ENCODE assay signal across 8 cellular contexts in genomic region chr1:45685308-45686080, GRCh38. TPM values are rescaled to one million over a fixed set of nuclear protein-coding genes. Genes with fewer than 3 reads are reported as not detected.
DNase-seq lines count a peak whose midpoint lies in the region; ATAC-seq, FAIRE-seq and TF ChIP-seq lines count a peak whose summit lies in the region.

No MANE protein-coding gene starts in this region.

- peaks cover 38% of the 10 kb centered on the region for H3K36me3 Mint-ChIP-seq in activated CD4-positive, alpha-beta memory T cell treated with anti-CD3 and anti-CD28 coated beads, Interleukin-2, amount 10 ng/mL, durations not matched to agents 7 days and 5 days (ENCODE audit: low read depth)

- peak overlapping the region; percentile 82 for H3K4me2 ChIP-seq in hepatocyte

- CTCF ChIA-PET in activated CD4-positive, alpha-beta memory T cell treated with anti-CD3 and anti-CD28 coated beads, Interleukin-2, amount 10 ng/mL, durations not matched to agents 7 days and 5 days (lab: Charles Lee) = interaction anchor here (0.6 to 1.4 kb wide), 10 partner anchors 15 to 383 kb away, joined by 3 to 5 read pairs (median 3); partner anchors contain the start of gene IPP

- FAIRE-seq in small intestine (lab: Jason Lieb, UNC) = no peak

- H3K36me3 ChIP-seq in hepatocyte (replicated peaks; ENCODE audit: insufficient read depth, low read depth) (no peaks in the 10 kb centered on the region), small intestine (ENCODE audit: control insufficient read depth in 2 of 2, insufficient read depth in 2 of 2, low read length in 2 of 2) (no peaks in the 10 kb centered on the region)

- peak overlapping the region; percentile 100 for H3K4me3 Mint-ChIP-seq in activated CD4-positive, alpha-beta memory T cell treated with anti-CD3 and anti-CD28 coated beads, Interleukin-2, amount 10 ng/mL, durations not matched to agents 7 days and 5 days

- H3K4me1 Mint-ChIP-seq in activated CD4-positive, alpha-beta memory T cell treated with anti-CD3 and anti-CD28 coated beads, Interleukin-2, amount 10 ng/mL, durations not matched to agents 7 days and 5 days = peaks cover 57% of the 10 kb centered on the region

- H2AFZ ChIP-seq in hepatocyte = peak overlapping the region; percentile 82

- H3K9me2 ChIP-seq in hepatocyte (replicated peaks; ENCODE audit: insufficient read depth) = no peaks in the 10 kb centered on the region

- H3K4me3 ChIP-seq in AG09309 (ENCODE audit: control insufficient read depth, low read depth, low read length) (peak overlapping the region; percentile 99), HL-60 (replicated peaks; ENCODE audit: insufficient read depth, low read length) (peak overlapping the region; percentile 97), hepatocyte (peak overlapping the region; percentile 79), small intestine (ENCODE audit: low read depth in 1 of 2, low read length in 2 of 2) (peak overlapping the region; percentile 78 to 82)

- no peak for TF ChIP-seq CTCF in AG09309 (IDR thresholded peaks at IDR 0.05; ENCODE audit: control insufficient read depth, insufficient read depth, low read depth, low read length, missing control alignments)
- no peak for TF ChIP-seq CTCF in HL-60 (IDR thresholded peaks at IDR 0.05; ENCODE audit: insufficient read depth, low read length)
- no peak for TF ChIP-seq CTCF in hepatocyte (IDR thresholded peaks at IDR 0.05; ENCODE audit: poor library complexity)

- H3K4me1 ChIP-seq in hepatocyte (ENCODE audit: insufficient read depth) = peaks cover 26% of the 10 kb centered on the region
- peaks cover 0 to 2% of the 10 kb centered on the region in 2 donors for H3K4me1 ChIP-seq in small intestine (ENCODE audit: control insufficient read depth in 2 of 2, insufficient read depth in 1 of 2, low read depth in 1 of 2, low read length in 1 of 2)

- peaks cover 43% of the 10 kb centered on the region for H4K20me1 ChIP-seq in hepatocyte (ENCODE audit: insufficient read depth, poor library complexity, severe bottlenecking)

- WGBS in hepatocyte (ENCODE audit: low lambda C conversion rate, missing lambda C conversion rate) = under 1% methylated on average over 14 of the region's 14 CpGs
- WGBS in small intestine, 3 donors = 0 to 1% (median 0%) methylated on average over 14 of the region's 14 CpGs

- H3K27ac Mint-ChIP-seq in activated CD4-positive, alpha-beta memory T cell treated with anti-CD3 and anti-CD28 coated beads, Interleukin-2, amount 10 ng/mL, durations not matched to agents 7 days and 5 days = peak overlapping the region; percentile 100

- DNase-seq in AG09309 (ENCODE audit: low read depth) (no peak), HL-60 (ENCODE audit: low read depth in 1 of 2, low spot score in 1 of 2) (peak in 1 of 2 experiments; percentile 7), hepatocyte (ENCODE audit: low spot score) (peak; percentile 7), small intestine (peak; percentile 66), NCI-H345 (lab: John Stamatoyannopoulos, UW) (no peak)
- no peak for DNase-seq in activated CD4-positive, alpha-beta memory T cell treated with anti-CD3 and anti-CD28 coated beads, Interleukin-2, amount 10 ng/mL, durations not matched to agents 7 days and 5 days

- peaks cover 80% of the 10 kb centered on the region for H3K79me2 ChIP-seq in hepatocyte

- POLR2A ChIA-PET in activated CD4-positive, alpha-beta memory T cell treated with anti-CD3 and anti-CD28 coated beads, Interleukin-2, amount 10 ng/mL, durations not matched to agents 7 days and 5 days (lab: Charles Lee) = interaction anchor here (0.7 to 2.8 kb wide), 35 partner anchors 8 to 964 kb away, joined by 3 to 43 read pairs (median 4); partner anchors contain the start of genes AKR1A1, CCDC163, EIF2B3 and IPP

- no peak for ATAC-seq in HG02852 (IDR thresholded peaks at IDR 0.05; ENCODE audit: unreplicated experiment)
- ATAC-seq in GM21717 (IDR thresholded peaks at IDR 0.05; ENCODE audit: unreplicated experiment) = no peak

- H3K27me3 Mint-ChIP-seq in activated CD4-positive, alpha-beta memory T cell treated with anti-CD3 and anti-CD28 coated beads, Interleukin-2, amount 10 ng/mL, durations not matched to agents 7 days and 5 days = no peaks in the 10 kb centered on the region

- H3K27me3 ChIP-seq in HL-60 (ENCODE audit: insufficient read depth, poor library complexity, severe bottlenecking) = no peaks in the 10 kb centered on the region
- no peaks in the 10 kb centered on the region for H3K27me3 ChIP-seq in hepatocyte
- H3K27me3 ChIP-seq in small intestine (ENCODE audit: control insufficient read depth in 2 of 2, insufficient read depth in 2 of 2, low read length in 2 of 2) = no peaks in the 10 kb centered on the region

- H3K27ac ChIP-seq in HL-60 (replicated peaks) (peak overlapping the region; percentile 100), hepatocyte (peak overlapping the region; percentile 93), small intestine (ENCODE audit: low read depth in 1 of 2, low read length in 1 of 2) (peak overlapping the region; percentile 85 to 99)

- H3K9me3 ChIP-seq in hepatocyte (ENCODE audit: low read depth) (no peaks in the 10 kb centered on the region), small intestine (ENCODE audit: control insufficient read depth, low read depth) (no peaks in the 10 kb centered on the region)

- H3K9me3 Mint-ChIP-seq in activated CD4-positive, alpha-beta memory T cell treated with anti-CD3 and anti-CD28 coated beads, Interleukin-2, amount 10 ng/mL, durations not matched to agents 7 days and 5 days = no peaks in the 10 kb centered on the region

RNA-seq across cellular contexts. Expression of gene GPBP1L1, which starts 0.8 kb away (rescaled TPM):
- total RNA-seq in activated CD4-positive, alpha-beta memory T cell treated with anti-CD3 and anti-CD28 coated beads, Interleukin-2, amount 10 ng/mL, durations not matched to agents 7 days and 5 days = 100 to 1,000 TPM; 130 to 134 TPM
- total RNA-seq in hepatocyte = 95.8 and 115 TPM in 2 replicates
- polyA plus RNA-seq in hepatocyte (56.9 and 67.9 TPM in 2 replicates), small intestine (100 to 1,000 TPM in 1 of 3 donors, 10 to 100 TPM in 2; 74.2 to 112 (median 91.1) TPM)

RNA-seq across cellular contexts. Expression of gene TMEM69, which starts 2.5 kb away (rescaled TPM):
- 10 to 100 TPM; 19.2 to 22.6 TPM for total RNA-seq in activated CD4-positive, alpha-beta memory T cell treated with anti-CD3 and anti-CD28 coated beads, Interleukin-2, amount 10 ng/mL, durations not matched to agents 7 days and 5 days
- total RNA-seq in hepatocyte = 30.1 and 33.5 TPM in 2 replicates
- polyA plus RNA-seq in hepatocyte (30.6 and 36.5 TPM in 2 replicates), small intestine (10 to 100 TPM; 13.2 to 25.1 (median 13.8) TPM)

Comparison
In these comparisons a context has a peak if more than half of its experiments do, and no peak if none do; other contexts are left out.
1. DNase-seq: peak in hepatocyte (single experiment) and small intestine (single experiment); none in AG09309 (single experiment), activated CD4-positive, alpha-beta memory T cell treated with anti-CD3 and anti-CD28 coated beads, Interleukin-2, amount 10 ng/mL, durations not matched to agents 7 days and 5 days (single experiment) and NCI-H345 (single experiment).
2. Peak in every context shown above with its lines, with median percentiles within 50 percentile points of each other: H3K4me3 ChIP-seq and H3K27ac ChIP-seq.